Comparison of ENCODE assay signal across 19 cellular contexts in the genomic region with DNA sequence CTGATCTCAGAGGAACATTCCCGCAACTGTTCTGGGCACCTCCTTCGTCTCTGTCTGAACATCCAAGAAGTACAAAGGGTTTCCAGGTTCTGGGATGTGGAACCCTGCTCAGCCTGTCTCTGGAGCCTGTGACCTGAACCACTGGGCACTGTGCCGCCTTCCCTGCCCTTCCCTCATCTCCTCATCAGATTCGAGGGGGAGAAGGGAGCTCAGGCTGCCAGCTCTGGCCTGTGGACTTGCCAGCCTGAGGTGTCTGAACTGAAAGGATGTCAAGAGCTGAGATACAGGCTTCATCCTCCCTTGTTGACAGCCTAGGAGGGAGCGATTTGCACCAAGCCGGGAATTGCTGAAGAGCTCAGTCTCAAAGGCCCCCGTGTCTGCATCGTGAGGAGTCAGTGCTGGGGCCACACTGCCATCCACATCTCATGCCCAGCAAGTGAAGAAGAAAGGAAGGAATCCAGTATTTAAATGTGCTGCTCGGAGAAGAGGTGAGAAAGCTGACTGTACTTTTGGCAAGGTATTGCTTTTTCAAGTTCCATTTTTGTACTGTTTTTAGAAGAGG. TPM values are rescaled to one million over a fixed set of nuclear protein-coding genes. Genes with fewer than 3 reads are reported as not detected.
DNase-seq lines count a peak whose midpoint lies in the region; ATAC-seq and TF ChIP-seq lines count a peak whose summit lies in the region.
"Had no signal": no experiment of that assay in that cellular context is flagged by ENCODE, and none has a peak within 500 bp of the region (broad histone marks: within the 10 kb centered on the region; RNA-seq: fewer than 3 reads in every experiment).

No MANE protein-coding gene starts in this region.

- no peak overlapping the region for H3K27ac Mint-ChIP-seq in GM23338
- H3K27ac Mint-ChIP-seq: CD4-positive, alpha-beta T cell had no signal

- H3K4me1 ChIP-seq in aorta (ENCODE audit: control insufficient read depth in 1 of 2, insufficient read depth in 2 of 2, low read length in 2 of 2) (no peaks in the 10 kb centered on the region), GM23338 (ENCODE audit: insufficient read depth) (peaks cover 7% of the 10 kb centered on the region)

- no peaks in the 10 kb centered on the region for H4K20me1 ChIP-seq in GM23338 (replicated peaks; ENCODE audit: insufficient read depth)
- H4K20me1 ChIP-seq: BLaER1 treated with 17β-estradiol and CSF1 and Interleukin-3, amounts not matched to agents 10 nM and 100 nM had no signal

- H3K36me3 ChIP-seq in aorta (ENCODE audit: control insufficient read depth in 1 of 2, insufficient read depth in 2 of 2, low read length in 1 of 2) (no peaks in the 10 kb centered on the region), GM23338 (ENCODE audit: insufficient read depth) (no peaks in the 10 kb centered on the region)
- H3K36me3 ChIP-seq: BLaER1 treated with 17β-estradiol and CSF1 and Interleukin-3, amounts not matched to agents 10 nM and 100 nM had no signal

- no peak overlapping the region for H2AFZ ChIP-seq in GM23338

- no peak for TF ChIP-seq CTCF in coronary artery (IDR thresholded peaks at IDR 0.05)
- TF ChIP-seq CTCF in GM13977 (IDR thresholded peaks at IDR 0.05; ENCODE audit: extremely low read depth, insufficient read depth, missing control alignments) = no peak
- no peak for TF ChIP-seq CTCF in GM23338 (conservative IDR thresholded peaks at IDR 0.05; ENCODE audit: low read depth in 2 of 2)

- H3K36me3 Mint-ChIP-seq in GM23338 (ENCODE audit: low read depth) = no peaks in the 10 kb centered on the region; the same call in 2 of the 3 replicates

- no peaks in the 10 kb centered on the region for H3K9me3 ChIP-seq in aorta (ENCODE audit: control insufficient read depth, low read length)
- H3K9me3 ChIP-seq: BLaER1 treated with 17β-estradiol and CSF1 and Interleukin-3, amounts not matched to agents 10 nM and 100 nM had no signal

- no peaks in the 10 kb centered on the region for H3K27me3 ChIP-seq in aorta (ENCODE audit: control insufficient read depth in 1 of 2, insufficient read depth in 2 of 2, low read length in 1 of 2)
- H3K27me3 ChIP-seq in GM23338 (ENCODE audit: insufficient read depth) = no peaks in the 10 kb centered on the region
- H3K27me3 ChIP-seq: BLaER1 treated with 17β-estradiol and CSF1 and Interleukin-3, amounts not matched to agents 10 nM and 100 nM had no signal

- peaks cover 15% of the 10 kb centered on the region for H3K27me3 Mint-ChIP-seq in GM23338 (ENCODE audit: insufficient read depth, low read depth, poor library complexity)
- H3K27me3 Mint-ChIP-seq: CD4-positive, alpha-beta T cell had no signal

- peaks cover 24% of the 10 kb centered on the region for H3K4me1 Mint-ChIP-seq in GM23338

- H3K4me2 ChIP-seq in GM23338 = no peak overlapping the region
- H3K4me2 ChIP-seq: BLaER1 treated with 17β-estradiol and CSF1 and Interleukin-3, amounts not matched to agents 10 nM and 100 nM had no signal

- H3K4me3 ChIP-seq in coronary artery (no peak overlapping the region), aorta (ENCODE audit: low read length in 2 of 2) (no peak overlapping the region), GM23338 (no peak overlapping the region)
- H3K4me3 ChIP-seq: BLaER1 treated with 17β-estradiol and CSF1 and Interleukin-3, amounts not matched to agents 10 nM and 100 nM; GM12878 had no signal

- peaks cover 6% of the 10 kb centered on the region; the same call in 1 of the 2 replicates for H3K9me2 ChIP-seq in GM23338 (ENCODE audit: insufficient read depth)

- no peaks in the 10 kb centered on the region for H3K9me3 Mint-ChIP-seq in GM23338
- H3K9me3 Mint-ChIP-seq: CD4-positive, alpha-beta T cell had no signal

- intact Hi-C loops in left cardiac atrium (cut with DNase I) (no loop called here), cardiac septum (cut with DNase I) (no loop called here), posterior cingulate gyrus (cut with DNase I) (no loop called here), aorta (cut with DNase I) (no loop called here)

- 50 to 60% methylated on average over 9 of the region's 9 CpGs for WGBS in aorta, 2 donors

- ATAC-seq in left cardiac atrium (peak; percentile 86), aorta (ENCODE audit: low FRiP score) (no peak), GM23338 (no peak)
- ATAC-seq: GM12878 had no signal

- DNase-seq in left cardiac atrium (peak; percentile 49), cardiac septum (ENCODE audit: low spot score) (no peak), coronary artery (ENCODE audit: low spot score) (peak; percentile 38), posterior cingulate gyrus (peak in 8 of 10 donors; percentile 32 to 91 (median 66)), aorta (peak; percentile 10 to 21), GM13977 (ENCODE audit: low spot score) (no peak), GM23338 (ENCODE audit: low spot score) (no peak)
- no peak for DNase-seq in activated CD4-positive, CD25-positive, alpha-beta regulatory T cell treated with anti-CD3 and anti-CD28 coated beads, Interleukin-2, amount 50 U/mL, for 72 hours
- DNase-seq: ACHN; Calu3; CD4-positive, alpha-beta T cell; DMS 273 treated with DMSO at 0.1 percent for 48 hours; H7; IMR-90 had no signal

- no peak overlapping the region for H3K4me3 Mint-ChIP-seq in GM23338
- H3K4me3 Mint-ChIP-seq: CD4-positive, alpha-beta T cell had no signal

- no peaks in the 10 kb centered on the region for H3F3A ChIP-seq in GM23338 (replicated peaks; ENCODE audit: low read depth)

- no peaks in the 10 kb centered on the region for H3K79me2 ChIP-seq in GM23338 (replicated peaks; ENCODE audit: insufficient read depth)

- H3K27ac ChIP-seq in coronary artery (no peak overlapping the region), aorta (ENCODE audit: low read depth in 1 of 2, low read length in 2 of 2) (no peak overlapping the region), GM23338 (ENCODE audit: low read depth) (no peak overlapping the region)
- H3K27ac ChIP-seq: BLaER1 treated with 17β-estradiol and CSF1 and Interleukin-3, amounts not matched to agents 10 nM and 100 nM had no signal

- in situ Hi-C loops in GM13977 (cut with MboI; ENCODE audit: low pct_unique_long_range_greater_than_20kb, low sequenced_read_pairs, unreplicated experiment) = loop anchor here (25.0 kb wide), 1 partner anchor 183 kb away; a partner anchor contains a TSS

TF ChIP-seq in GM23338, 12 proteins besides CTCF, POLR2A, EP300 and RAD21 (continues in another document):
- TF ChIP-seq ZNF331 (CRISPR knock-in tag; IDR thresholded peaks at IDR 0.05; ENCODE audit: low read depth) (no peak), ZNF114 (CRISPR knock-in tag; IDR thresholded peaks at IDR 0.05) (no peak), CREB1 (CRISPR knock-in tag; IDR thresholded peaks at IDR 0.05; ENCODE audit: low read depth) (no peak), JUNB (IDR thresholded peaks at IDR 0.05; ENCODE audit: unreplicated experiment) (no peak)

RNA-seq across cellular contexts. Expression of a gene that starts 12.6 kb away (rescaled TPM):
- total RNA-seq in left cardiac atrium (not detected), cardiac septum (not detected), aorta (not detected)
- polyA plus RNA-seq in aorta (not detected), GM23338 (2016; fragmentation: Nextera tagmentation; extraction: Ambion mirVana) (not detected in 2 replicates)
- total RNA-seq in GM23338 (2014; rRNA removed; shearing (Covaris generic)) = not detected in 2 replicates
- total RNA-seq: A172; Calu3; CD4-positive, alpha-beta T cell; G401; GM12878; H7; HT-29; IMR-90 had no signal
- polyA plus RNA-seq: GM12878, IMR-90 had no signal

RNA-seq across cellular contexts. Expression of a gene that starts 15.1 kb away (rescaled TPM):
- total RNA-seq in left cardiac atrium = 1 to 10 TPM; 7.2 to 9.3 TPM
- 6.2 TPM for total RNA-seq in cardiac septum
- total RNA-seq in aorta = 10 to 100 TPM; 21.1 to 51.2 TPM
- polyA plus RNA-seq in aorta = 10 to 100 TPM in 1 of 2 donors, under 1 TPM in 1; 0.95 to 13.3 TPM
- 8.0 and 8.3 TPM in 2 replicates for total RNA-seq in GM23338 (2014; rRNA removed; shearing (Covaris generic))
- 5.4 and 6.6 TPM in 2 replicates for polyA plus RNA-seq in GM23338 (2016; fragmentation: Nextera tagmentation; extraction: Ambion mirVana)
- total RNA-seq: Calu3 had no signal

RNA-seq across cellular contexts. Expression of a gene that starts 32.0 kb away (rescaled TPM):
- total RNA-seq in left cardiac atrium = 1 to 10 TPM; 1.6 TPM
- 0.24 TPM for total RNA-seq in cardiac septum
- total RNA-seq in aorta = 1 to 10 TPM; 2.3 to 3.1 TPM
- polyA plus RNA-seq in aorta = 10 to 100 TPM in 1 of 2 donors, under 1 TPM in 1; 0.54 to 10.1 TPM
- total RNA-seq in GM23338 (2014; rRNA removed; shearing (Covaris generic)) = 4.2 and 5.4 TPM in 2 replicates
- 1.8 and 1.9 TPM in 2 replicates for polyA plus RNA-seq in GM23338 (2016; fragmentation: Nextera tagmentation; extraction: Ambion mirVana)
- total RNA-seq: CD4-positive, alpha-beta T cell; GM12878 had no signal

Comparison
In these comparisons a context has a peak if more than half of its experiments do, and no peak if none do; other contexts are left out.
1. DNase-seq: peak in left cardiac atrium (single experiment), coronary artery (single experiment), posterior cingulate gyrus (8 of 10) and aorta (2 of 2); none in cardiac septum (single experiment), activated CD4-positive, CD25-positive, alpha-beta regulatory T cell treated with anti-CD3 and anti-CD28 coated beads, Interleukin-2, amount 50 U/mL, for 72 hours (single experiment), GM13977 (single experiment) and GM23338 (single experiment).
2. ATAC-seq: peak in left cardiac atrium (2 of 2); none in aorta (single experiment) and GM23338 (single experiment).